31 cellular contexts compared by ENCODE assay signal in the genomic region with DNA sequence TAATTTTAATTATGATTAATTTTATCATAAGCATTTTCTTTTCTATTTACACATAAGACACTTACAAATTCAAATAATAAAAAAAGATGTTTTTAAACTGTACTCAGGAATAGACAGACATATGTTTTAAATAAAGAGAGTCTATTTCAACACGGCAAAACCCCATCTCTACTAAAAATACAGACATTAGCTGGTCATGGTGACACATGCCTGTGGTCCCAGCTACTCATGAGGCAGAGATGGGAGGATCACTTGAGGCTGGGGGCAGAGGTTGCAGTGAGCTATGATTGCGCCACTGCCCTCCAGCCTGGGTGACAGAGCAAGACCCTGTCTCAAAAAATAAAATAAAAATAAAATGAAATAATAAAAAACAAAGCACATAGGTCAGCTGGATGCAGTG. TPM values are rescaled to one million over a fixed set of nuclear protein-coding genes. Genes with fewer than 3 reads are reported as not detected.
"Had no signal": no experiment of that assay in that cellular context is flagged by ENCODE, and none has a peak within 500 bp of the region (broad histone marks: within the 10 kb centered on the region; RNA-seq: fewer than 3 reads in every experiment).

No MANE protein-coding gene starts in this region.

- H3K27ac ChIP-seq: breast epithelium, foreskin keratinocyte, lower lobe of right lung, parathyroid adenoma, right lobe of liver, suprapubic skin, tibial nerve had no signal

- H3K9me3 ChIP-seq: breast epithelium, lower lobe of right lung, mucosa of descending colon, right lobe of liver, suprapubic skin, tibial nerve had no signal

- H3K27me3 ChIP-seq: breast epithelium, foreskin keratinocyte, right lobe of liver, suprapubic skin, tibial nerve had no signal

- ATAC-seq: activated CD4-positive, alpha-beta T cell treated with anti-CD3 and anti-CD28 coated beads for 36 hours; activated T-helper 17 cell treated with anti-CD3 and anti-CD28 coated beads, Interleukin-2, amount 50 U/mL, for 72 hours; esophagus mucosa; foreskin keratinocyte; lower lobe of right lung; mucosa of descending colon; stimulated activated effector memory CD8-positive, alpha-beta T cell treated with anti-CD3 and anti-CD28 coated beads, Interleukin-12 subunit alpha, Interleukin-12 subunit beta, amount 100 ng/mL, for 72 hours; stimulated activated naive CD8-positive, alpha-beta T cell treated with anti-CD3 and anti-CD28 coated beads, Interleukin-15, amount 100 ng/mL, for 72 hours had no signal

- H3K4me1 ChIP-seq: breast epithelium, foreskin keratinocyte, lower lobe of right lung, parathyroid adenoma, right lobe of liver, suprapubic skin, tibial nerve had no signal

- H3K4me3 Mint-ChIP-seq: activated B cell treated with CpG ODN at 0.5 μM for 24 hours; activated CD4-positive, alpha-beta T cell treated with anti-CD3 and anti-CD28 coated beads for 36 hours; activated naive CD8-positive, alpha-beta T cell; activated T-cell treated with anti-CD3 and anti-CD28 coated beads, Interleukin-2, amount 50 U/mL, for 24 hours; activated T-helper 17 cell treated with anti-CD3 and anti-CD28 coated beads, Interleukin-2, amount 50 U/mL, for 72 hours; central memory CD8-positive, alpha-beta T cell; nephron progenitor cell; stimulated activated effector memory CD8-positive, alpha-beta T cell treated with anti-CD3 and anti-CD28 coated beads, Interleukin-12 subunit alpha, Interleukin-12 subunit beta, amount 100 ng/mL, for 72 hours; stimulated activated naive CD8-positive, alpha-beta T cell treated with anti-CD3 and anti-CD28 coated beads, Interleukin-15, amount 100 ng/mL, for 72 hours had no signal

- H3K36me3 Mint-ChIP-seq: activated naive CD8-positive, alpha-beta T cell; stimulated activated effector memory CD8-positive, alpha-beta T cell treated with anti-CD3 and anti-CD28 coated beads, Interleukin-12 subunit alpha, Interleukin-12 subunit beta, amount 100 ng/mL, for 72 hours had no signal

- H3K36me3 ChIP-seq: breast epithelium, lower lobe of right lung, right lobe of liver, suprapubic skin, tibial nerve had no signal

- H3K4me3 ChIP-seq: breast epithelium, lower lobe of right lung, mucosa of descending colon, right lobe of liver, suprapubic skin, tibial nerve had no signal

- H3K27me3 Mint-ChIP-seq: activated B cell treated with CpG ODN at 0.5 μM for 24 hours; activated CD4-positive, alpha-beta T cell treated with anti-CD3 and anti-CD28 coated beads for 36 hours; activated naive CD8-positive, alpha-beta T cell; activated T-helper 17 cell treated with anti-CD3 and anti-CD28 coated beads, Interleukin-2, amount 50 U/mL, for 72 hours; central memory CD8-positive, alpha-beta T cell; stimulated activated naive CD8-positive, alpha-beta T cell treated with anti-CD3 and anti-CD28 coated beads, Interleukin-15, amount 100 ng/mL, for 72 hours had no signal

- H3K9me3 Mint-ChIP-seq: activated B cell treated with CpG ODN at 0.5 μM for 24 hours; activated T-cell treated with anti-CD3 and anti-CD28 coated beads, Interleukin-2, amount 50 U/mL, for 24 hours; activated T-helper 17 cell treated with anti-CD3 and anti-CD28 coated beads, Interleukin-2, amount 50 U/mL, for 72 hours; central memory CD8-positive, alpha-beta T cell; stimulated activated effector memory CD8-positive, alpha-beta T cell treated with anti-CD3 and anti-CD28 coated beads, Interleukin-12 subunit alpha, Interleukin-12 subunit beta, amount 100 ng/mL, for 72 hours; stimulated activated naive CD8-positive, alpha-beta T cell treated with anti-CD3 and anti-CD28 coated beads, Interleukin-15, amount 100 ng/mL, for 72 hours had no signal

- DNase-seq: activated B cell treated with CpG ODN at 0.5 μM for 24 hours; activated CD4-positive, alpha-beta T cell treated with anti-CD3 and anti-CD28 coated beads for 36 hours; activated CD4-positive, alpha-beta T cell treated with anti-CD3 and anti-CD28 coated beads, Interleukin-2, amount 50 U/mL, for 4 hours; activated CD8-positive, alpha-beta memory T cell treated with anti-CD3 and anti-CD28 coated beads for 24 hours; activated CD8-positive, alpha-beta memory T cell treated with anti-CD3 and anti-CD28 coated beads, Interleukin-2, amount 50 U/mL, for 4 hours; activated naive CD4-positive, alpha-beta T cell; activated T-cell treated with anti-CD3 and anti-CD28 coated beads, Interleukin-2, amount 50 U/mL, for 24 hours; amniotic stem cell; effector memory CD4-positive, alpha-beta T cell; foreskin keratinocyte; lower lobe of right lung; mesendoderm; mucosa of descending colon; nephron progenitor cell; right lobe of liver; stimulated activated CD4-positive, alpha-beta T cell treated with anti-CD3 and anti-CD28 coated beads, Interleukin-2, amount 100 ng/mL, for 24 hours; stimulated activated naive CD8-positive, alpha-beta T cell treated with anti-CD3 and anti-CD28 coated beads, Interleukin-15, amount 100 ng/mL, for 72 hours had no signal

- H2AFZ ChIP-seq: parathyroid adenoma had no signal

- H3K27ac Mint-ChIP-seq: activated B cell treated with CpG ODN at 0.5 μM for 24 hours; activated CD4-positive, alpha-beta T cell treated with anti-CD3 and anti-CD28 coated beads for 36 hours; activated naive CD8-positive, alpha-beta T cell; activated T-cell treated with anti-CD3 and anti-CD28 coated beads, Interleukin-2, amount 50 U/mL, for 24 hours; activated T-helper 17 cell treated with anti-CD3 and anti-CD28 coated beads, Interleukin-2, amount 50 U/mL, for 72 hours; nephron progenitor cell; stimulated activated effector memory CD8-positive, alpha-beta T cell treated with anti-CD3 and anti-CD28 coated beads, Interleukin-12 subunit alpha, Interleukin-12 subunit beta, amount 100 ng/mL, for 72 hours; stimulated activated naive CD8-positive, alpha-beta T cell treated with anti-CD3 and anti-CD28 coated beads, Interleukin-15, amount 100 ng/mL, for 72 hours had no signal

- H3K9ac ChIP-seq: parathyroid adenoma had no signal

- H3K4me1 Mint-ChIP-seq: activated B cell treated with CpG ODN at 0.5 μM for 24 hours; activated CD4-positive, alpha-beta T cell treated with anti-CD3 and anti-CD28 coated beads for 36 hours; activated T-helper 17 cell treated with anti-CD3 and anti-CD28 coated beads, Interleukin-2, amount 50 U/mL, for 72 hours; central memory CD8-positive, alpha-beta T cell; nephron progenitor cell; stimulated activated effector memory CD8-positive, alpha-beta T cell treated with anti-CD3 and anti-CD28 coated beads, Interleukin-12 subunit alpha, Interleukin-12 subunit beta, amount 100 ng/mL, for 72 hours; stimulated activated naive CD8-positive, alpha-beta T cell treated with anti-CD3 and anti-CD28 coated beads, Interleukin-15, amount 100 ng/mL, for 72 hours had no signal

RNA-seq across cellular contexts. Expression of a gene that starts 14.8 kb away (rescaled TPM):
- total RNA-seq: activated B cell treated with CpG ODN at 0.5 μM for 24 hours; activated CD4-positive, alpha-beta T cell treated with anti-CD3 and anti-CD28 coated beads for 36 hours; breast epithelium; dermis microvascular lymphatic vessel endothelial cell; endothelial cell of umbilical vein; esophagus mucosa; foreskin keratinocyte; glomerular endothelial cell; kidney epithelial cell; mucosa of descending colon; suprapubic skin; tibial nerve had no signal
- polyA plus RNA-seq: endothelial cell of umbilical vein, foreskin keratinocyte, small intestine had no signal
